Comparison of ENCODE assay signal across 11 cellular contexts in genomic region chr1:11729498-11730428, GRCh38. TPM values are rescaled to one million over a fixed set of nuclear protein-coding genes. Genes with fewer than 3 reads are reported as not detected.
A peak's percentile ranks its signal among the peaks of the same experiment; 100 is the strongest.
DNase-seq lines count a peak whose midpoint lies in the region; ATAC-seq and TF ChIP-seq lines count a peak whose summit lies in the region.
"Had no signal": no experiment of that assay in that cellular context is flagged by ENCODE, and none has a peak within 500 bp of the region (broad histone marks: within the 10 kb centered on the region; RNA-seq: fewer than 3 reads in every experiment).

No MANE protein-coding gene starts in this region.

- H3K27me3 ChIP-seq in SJCRH30, result no peaks in the 10 kb centered on the region
- no peaks in the 10 kb centered on the region for H3K27me3 ChIP-seq in stomach

- TF ChIP-seq POLR2A in stomach (IDR thresholded peaks at IDR 0.05), result no peak

- DNase-seq in activated T-cell treated with anti-CD3 and anti-CD28 coated beads, Interleukin-2, amount 50 U/mL, for 4 hours, result no peak
- DNase-seq in activated T-cell treated with anti-CD3 and anti-CD28 coated beads for 4 hours, result no peak
- DNase-seq in SJCRH30, result peak; percentile 23 to 33
- DNase-seq in head of caudate nucleus, result peak in 34 of 42 donors; percentile 24 to 83 (median 53)
- DNase-seq in stomach, result no peak
- DNase-seq: activated gamma-delta T cell, retina had no signal

- peak; percentile 9 to 20 for ATAC-seq in activated T-cell treated with anti-CD3 and anti-CD28 coated beads, Interleukin-2, amount 50 U/mL, for 4 hours
- ATAC-seq in HG03280 (IDR thresholded peaks at IDR 0.05; ENCODE audit: unreplicated experiment) (no peak), HG03354 (IDR thresholded peaks at IDR 0.05; ENCODE audit: poor library complexity, severe bottlenecking, unreplicated experiment) (no peak), GM18870 (IDR thresholded peaks at IDR 0.05; ENCODE audit: unreplicated experiment) (no peak)

- H3K4me3 Mint-ChIP-seq in activated T-cell treated with anti-CD3 and anti-CD28 coated beads, Interleukin-2, amount 50 U/mL, for 4 hours, result peak overlapping the region; percentile 72

- TF ChIP-seq EP300 in stomach (IDR thresholded peaks at IDR 0.05), result no peak

- H3K36me3 Mint-ChIP-seq in activated T-cell treated with anti-CD3 and anti-CD28 coated beads, Interleukin-2, amount 50 U/mL, for 4 hours (ENCODE audit: insufficient read depth), result no peaks in the 10 kb centered on the region

- H3K4me3 ChIP-seq in SJCRH30 (no peak overlapping the region), stomach (peak overlapping the region in 1 of 4 donors; percentile 9)

- peaks cover 43% of the 10 kb centered on the region for H3K4me1 Mint-ChIP-seq in activated T-cell treated with anti-CD3 and anti-CD28 coated beads, Interleukin-2, amount 50 U/mL, for 4 hours (ENCODE audit: low read depth)

- TF ChIP-seq CTCF in stomach (IDR thresholded peaks at IDR 0.05), result no peak

- H3K36me3 ChIP-seq in SJCRH30 (no peaks in the 10 kb centered on the region), stomach (no peaks in the 10 kb centered on the region)

- H3K27ac ChIP-seq in SJCRH30 (no peak overlapping the region), stomach (peak overlapping the region in 4 of 5 donors; percentile 17 to 85 (median 50))

- H3K9me3 Mint-ChIP-seq in activated T-cell treated with anti-CD3 and anti-CD28 coated beads, Interleukin-2, amount 50 U/mL, for 4 hours, result no peaks in the 10 kb centered on the region

- no peaks in the 10 kb centered on the region for H3K27me3 Mint-ChIP-seq in activated T-cell treated with anti-CD3 and anti-CD28 coated beads, Interleukin-2, amount 50 U/mL, for 4 hours (ENCODE audit: low read depth)

- intact Hi-C loops in head of caudate nucleus (cut with DNase I), result no loop called here
- intact Hi-C loops in stomach (cut with DNase I; ENCODE audit: low total_unique reads), result loop anchor here (10.0 kb wide), 1 partner anchor 65 kb away; no protein-coding TSS in a partner anchor

- H3K9me3 ChIP-seq in SJCRH30 (replicated peaks) (no peaks in the 10 kb centered on the region), stomach (no peaks in the 10 kb centered on the region)

- no peaks in the 10 kb centered on the region for H3K4me1 ChIP-seq in SJCRH30
- H3K4me1 ChIP-seq in stomach, result peaks cover 41 to 54% (median 42%) of the 10 kb centered on the region in 4 donors

- 45 to 57% (median 49%) methylated on average over 26 of the region's 26 CpGs for WGBS in stomach, 5 donors

RNA-seq across cellular contexts. Expression of gene AGTRAP, which starts 6.2 kb away (rescaled TPM):
- total RNA-seq in activated T-cell treated with anti-CD3 and anti-CD28 coated beads, Interleukin-2, amount 50 U/mL, for 4 hours, result 1 to 10 TPM; 6.5 to 7.8 (median 7.1) TPM
- total RNA-seq in SJCRH30 (2014; rRNA removed; shearing (Covaris generic)), result 13.0 and 16.5 TPM in 2 replicates
- 10 to 100 TPM in 4 of 5 donors, 1 to 10 TPM in 1; 4.1 to 76.3 (median 21.6) TPM for total RNA-seq in stomach
- polyA plus RNA-seq in stomach, result 10 to 100 TPM; 27.8 to 60.3 (median 32.6) TPM

RNA-seq across cellular contexts. Expression of gene C1orf167, which starts 32.2 kb away (rescaled TPM):
- total RNA-seq in activated T-cell treated with anti-CD3 and anti-CD28 coated beads, Interleukin-2, amount 50 U/mL, for 4 hours, result not detected
- total RNA-seq in SJCRH30 (2014; rRNA removed; shearing (Covaris generic)), result not detected in 2 replicates
- 1 to 10 TPM in 1 of 5 donors, not detected in 4; 1.6 TPM for total RNA-seq in stomach
- 1 to 10 TPM in 2 of 3 donors, not detected in 1; 2.0 to 4.7 TPM for polyA plus RNA-seq in stomach
- total RNA-seq: glomerular endothelial cell had no signal

RNA-seq across cellular contexts. Expression of gene DRAXIN, which starts 38.3 kb away (rescaled TPM):
- total RNA-seq in activated T-cell treated with anti-CD3 and anti-CD28 coated beads, Interleukin-2, amount 50 U/mL, for 4 hours, result under 1 TPM; 0.03 to 0.08 (median 0.05) TPM
- 7.1 and 8.0 TPM in 2 replicates for total RNA-seq in SJCRH30 (2014; rRNA removed; shearing (Covaris generic))
- under 1 TPM in 1 of 5 donors, not detected in 4; 0.18 TPM for total RNA-seq in stomach
- under 1 TPM in 2 of 3 donors, not detected in 1; 0.03 to 0.06 TPM for polyA plus RNA-seq in stomach

RNA-seq across cellular contexts. Expression of gene MAD2L2, which starts 48.8 kb away (rescaled TPM):
- total RNA-seq in activated T-cell treated with anti-CD3 and anti-CD28 coated beads, Interleukin-2, amount 50 U/mL, for 4 hours, result 10 to 100 TPM; 60.7 to 67.1 (median 63.0) TPM
- total RNA-seq in SJCRH30 (2014; rRNA removed; shearing (Covaris generic)), result 172 and 174 TPM in 2 replicates
- total RNA-seq in stomach, result 10 to 100 TPM in 3 of 5 donors, 1 to 10 TPM in 2; 7.2 to 23.9 (median 14.3) TPM
- 10 to 100 TPM; 45.6 to 54.4 (median 47.3) TPM for polyA plus RNA-seq in stomach

Comparison
In these comparisons a context has a peak if more than half of its experiments do, and no peak if none do; other contexts are left out.
1. ATAC-seq: peak in activated T-cell treated with anti-CD3 and anti-CD28 coated beads, Interleukin-2, amount 50 U/mL, for 4 hours (2 of 2); none in HG03280 (single experiment), HG03354 (single experiment) and GM18870 (single experiment).
2. DNase-seq: peak in SJCRH30 (2 of 2) and head of caudate nucleus (34 of 42); none in activated T-cell treated with anti-CD3 and anti-CD28 coated beads, Interleukin-2, amount 50 U/mL, for 4 hours (single experiment), activated T-cell treated with anti-CD3 and anti-CD28 coated beads for 4 hours (single experiment) and stomach (single experiment).